In the genomic region with DNA sequence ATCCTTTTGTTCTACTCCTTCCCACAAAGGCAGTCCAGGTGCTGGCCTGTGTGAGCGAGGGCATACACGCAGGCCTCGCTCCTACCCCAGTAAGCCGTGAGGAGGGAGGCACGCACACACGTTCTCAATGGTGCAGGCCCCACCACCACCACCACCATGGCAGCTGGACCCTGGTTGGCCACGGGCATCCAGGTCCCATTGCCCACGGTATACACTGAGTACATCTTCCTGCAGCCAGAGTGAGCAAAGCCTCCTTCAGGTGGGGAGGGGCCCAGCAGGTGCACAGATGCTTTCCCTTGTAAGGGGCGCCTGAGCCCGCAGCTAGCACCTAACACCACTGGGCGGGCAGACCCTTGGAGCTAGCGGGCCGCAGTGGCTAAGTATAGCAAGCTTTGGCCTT, we compare ENCODE assay signal across 37 cellular contexts.
"Had no signal": no experiment of that assay in that cellular context is flagged by ENCODE, and none has a peak within 500 bp of the region (broad histone marks: within the 10 kb centered on the region; RNA-seq: fewer than 3 reads in every experiment).

No MANE protein-coding gene starts in this region.

- H3K4me1 ChIP-seq: adrenal gland, ascending aorta, body of pancreas, breast epithelium had no signal

- H3K4me3 Mint-ChIP-seq: activated naive CD4-positive, alpha-beta T cell treated with anti-CD3 and anti-CD28 coated beads, Interleukin-2, amount 10 ng/mL, durations not matched to agents 7 days and 5 days; activated naive CD4-positive, alpha-beta T cell treated with anti-CD3 and anti-CD28 coated beads, Interleukin-2, amount 50 U/mL, for 24 hours; activated naive CD8-positive, alpha-beta T cell; activated naive CD8-positive, alpha-beta T cell treated with anti-CD3 and anti-CD28 coated beads for 36 hours; activated naive CD8-positive, alpha-beta T cell treated with anti-CD3 and anti-CD28 coated beads, Interleukin-2, amount 10 ng/mL, durations not matched to agents 7 days and 5 days; activated naive CD8-positive, alpha-beta T cell treated with anti-CD3 and anti-CD28 coated beads, Interleukin-2, amount 50 U/mL, for 24 hours; activated T-cell treated with anti-CD3 and anti-CD28 coated beads, Interleukin-2, amount 50 U/mL, for 24 hours; activated T-cell treated with anti-CD3 and anti-CD28 coated beads, Interleukin-2, amount 50 U/mL, for 4 hours; activated T-cell treated with anti-CD3 and anti-CD28 coated beads, Interleukin-2, amount 50 U/mL, for 72 hours; activated T-helper 1 cell treated with anti-CD3 and anti-CD28 coated beads, Interleukin-12 subunit alpha, Interleukin-12 subunit beta, Interleukin-2, Interleukin-4 antibody, amounts not matched to agents 30 ng/mL and 10 ng/mL and 1 ng/mL, durations not matched to agents 14 hours and 24 hours and 36 hours; activated T-helper 17 cell treated with anti-CD3 and anti-CD28 coated beads, Interleukin-2, amount 50 U/mL, for 72 hours; brain; central memory CD8-positive, alpha-beta T cell had no signal

- H3K4me3 ChIP-seq: adrenal gland, ascending aorta, body of pancreas, breast epithelium, cardiac muscle cell had no signal

- H3K9me3 Mint-ChIP-seq: activated naive CD4-positive, alpha-beta T cell treated with anti-CD3 and anti-CD28 coated beads, Interleukin-2, amount 10 ng/mL, durations not matched to agents 7 days and 5 days; activated naive CD4-positive, alpha-beta T cell treated with anti-CD3 and anti-CD28 coated beads, Interleukin-2, amount 50 U/mL, for 24 hours; activated naive CD4-positive, alpha-beta T cell treated with anti-CD3 and anti-CD28 coated beads, Interleukin-2, amount 50 U/mL, for 72 hours; activated naive CD8-positive, alpha-beta T cell treated with anti-CD3 and anti-CD28 coated beads for 36 hours; activated naive CD8-positive, alpha-beta T cell treated with anti-CD3 and anti-CD28 coated beads, Interleukin-2, amount 10 ng/mL, durations not matched to agents 7 days and 5 days; activated naive CD8-positive, alpha-beta T cell treated with anti-CD3 and anti-CD28 coated beads, Interleukin-2, amount 50 U/mL, for 24 hours; activated T-cell treated with anti-CD3 and anti-CD28 coated beads, Interleukin-2, amount 50 U/mL, for 24 hours; activated T-cell treated with anti-CD3 and anti-CD28 coated beads, Interleukin-2, amount 50 U/mL, for 4 hours; activated T-cell treated with anti-CD3 and anti-CD28 coated beads, Interleukin-2, amount 50 U/mL, for 72 hours; activated T-helper 1 cell treated with anti-CD3 and anti-CD28 coated beads, Interleukin-12 subunit alpha, Interleukin-12 subunit beta, Interleukin-2, Interleukin-4 antibody, amounts not matched to agents 30 ng/mL and 10 ng/mL and 1 ng/mL, durations not matched to agents 14 hours and 24 hours and 36 hours; activated T-helper 17 cell treated with anti-CD3 and anti-CD28 coated beads, Interleukin-2, amount 50 U/mL, for 72 hours; activated T-helper 2 cell treated with anti-CD3 and anti-CD28 coated beads, Interferon-gamma antibody, Interleukin-2, Interleukin-4, amounts not matched to agents 10 μg/mL and 5 μg/mL and 100 μg/mL, durations not matched to agents 14 hours and 24 hours and 36 hours; central memory CD8-positive, alpha-beta T cell had no signal

- H3K27me3 ChIP-seq: adrenal gland, ascending aorta, body of pancreas, brain microvascular endothelial cell, breast epithelium, cardiac muscle cell had no signal

- H3K9me3 ChIP-seq: adrenal gland, ascending aorta, body of pancreas, breast epithelium had no signal

- H3K27ac Mint-ChIP-seq: activated naive CD4-positive, alpha-beta T cell treated with anti-CD3 and anti-CD28 coated beads, Interleukin-2, amount 10 ng/mL, durations not matched to agents 7 days and 5 days; activated naive CD4-positive, alpha-beta T cell treated with anti-CD3 and anti-CD28 coated beads, Interleukin-2, amount 50 U/mL, for 24 hours; activated naive CD4-positive, alpha-beta T cell treated with anti-CD3 and anti-CD28 coated beads, Interleukin-2, amount 50 U/mL, for 72 hours; activated naive CD8-positive, alpha-beta T cell; activated naive CD8-positive, alpha-beta T cell treated with anti-CD3 and anti-CD28 coated beads for 36 hours; activated naive CD8-positive, alpha-beta T cell treated with anti-CD3 and anti-CD28 coated beads, Interleukin-2, amount 10 ng/mL, durations not matched to agents 7 days and 5 days; activated naive CD8-positive, alpha-beta T cell treated with anti-CD3 and anti-CD28 coated beads, Interleukin-2, amount 50 U/mL, for 24 hours; activated T-cell treated with anti-CD3 and anti-CD28 coated beads, Interleukin-2, amount 50 U/mL, for 24 hours; activated T-cell treated with anti-CD3 and anti-CD28 coated beads, Interleukin-2, amount 50 U/mL, for 72 hours; activated T-helper 1 cell treated with anti-CD3 and anti-CD28 coated beads, Interleukin-12 subunit alpha, Interleukin-12 subunit beta, Interleukin-2, Interleukin-4 antibody, amounts not matched to agents 30 ng/mL and 10 ng/mL and 1 ng/mL, durations not matched to agents 14 hours and 24 hours and 36 hours; activated T-helper 17 cell treated with anti-CD3 and anti-CD28 coated beads, Interleukin-2, amount 50 U/mL, for 72 hours; activated T-helper 2 cell treated with anti-CD3 and anti-CD28 coated beads, Interferon-gamma antibody, Interleukin-2, Interleukin-4, amounts not matched to agents 10 μg/mL and 5 μg/mL and 100 μg/mL, durations not matched to agents 14 hours and 24 hours and 36 hours; brain had no signal

- H3K36me3 ChIP-seq: adrenal gland, ascending aorta, brain microvascular endothelial cell, breast epithelium, cardiac muscle cell had no signal

- H3K4me1 Mint-ChIP-seq: activated naive CD4-positive, alpha-beta T cell treated with anti-CD3 and anti-CD28 coated beads, Interleukin-2, amount 10 ng/mL, durations not matched to agents 7 days and 5 days; activated naive CD4-positive, alpha-beta T cell treated with anti-CD3 and anti-CD28 coated beads, Interleukin-2, amount 50 U/mL, for 24 hours; activated naive CD8-positive, alpha-beta T cell treated with anti-CD3 and anti-CD28 coated beads for 36 hours; activated naive CD8-positive, alpha-beta T cell treated with anti-CD3 and anti-CD28 coated beads, Interleukin-2, amount 10 ng/mL, durations not matched to agents 7 days and 5 days; activated naive CD8-positive, alpha-beta T cell treated with anti-CD3 and anti-CD28 coated beads, Interleukin-2, amount 50 U/mL, for 24 hours; activated T-helper 17 cell treated with anti-CD3 and anti-CD28 coated beads, Interleukin-2, amount 50 U/mL, for 72 hours; brain; central memory CD8-positive, alpha-beta T cell had no signal

- H3K27ac ChIP-seq: adrenal gland, ascending aorta, body of pancreas, brain microvascular endothelial cell, breast epithelium, cardiac muscle cell had no signal

- DNase-seq: activated effector memory CD4-positive, alpha-beta T cell treated with anti-CD3 and anti-CD28 coated beads, Interleukin-2, amount 50 U/mL, for 16 hours; activated effector memory CD4-positive, alpha-beta T cell treated with Interleukin-2 at 50 U/mL for 16 hours; activated gamma-delta T cell; activated gamma-delta T cell treated with Interleukin-2 at 50 U/mL for 16 hours; activated naive CD4-positive, alpha-beta T cell; activated naive CD4-positive, alpha-beta T cell treated with anti-CD3 and anti-CD28 coated beads, Interleukin-2, amount 10 ng/mL, durations not matched to agents 7 days and 5 days; activated naive CD4-positive, alpha-beta T cell treated with anti-CD3 and anti-CD28 coated beads, Interleukin-2, amount 50 U/mL, for 16 hours; activated naive CD4-positive, alpha-beta T cell treated with Interleukin-2 at 50 U/mL for 16 hours; activated naive CD8-positive, alpha-beta T cell treated with anti-CD3 and anti-CD28 coated beads for 36 hours; activated naive CD8-positive, alpha-beta T cell treated with anti-CD3 and anti-CD28 coated beads, Interleukin-2, amount 10 ng/mL, durations not matched to agents 7 days and 5 days; activated naive CD8-positive, alpha-beta T cell treated with anti-CD3 and anti-CD28 coated beads, Interleukin-2, amount 50 U/mL, for 24 hours; activated T-cell treated with anti-CD3 and anti-CD28 coated beads, Interleukin-2, amount 50 U/mL, for 1 hour; activated T-cell treated with anti-CD3 and anti-CD28 coated beads, Interleukin-2, amount 50 U/mL, for 24 hours; activated T-cell treated with anti-CD3 and anti-CD28 coated beads, Interleukin-2, amount 50 U/mL, for 4 hours; activated T-cell treated with anti-CD3 and anti-CD28 coated beads, Interleukin-2, amount 50 U/mL, for 48 hours; activated T-cell treated with anti-CD3 and anti-CD28 coated beads, Interleukin-2, amount 50 U/mL, for 72 hours; adrenal gland; amniotic stem cell; amygdala; anterior cingulate cortex; aorta; body of pancreas; brain microvascular endothelial cell; caudate nucleus; central memory CD4-positive, alpha-beta T cell; cerebellar nuclear complex had no signal

- H3K36me3 Mint-ChIP-seq: activated naive CD4-positive, alpha-beta T cell treated with anti-CD3 and anti-CD28 coated beads, Interleukin-2, amount 10 ng/mL, durations not matched to agents 7 days and 5 days; activated naive CD4-positive, alpha-beta T cell treated with anti-CD3 and anti-CD28 coated beads, Interleukin-2, amount 50 U/mL, for 24 hours; activated naive CD4-positive, alpha-beta T cell treated with anti-CD3 and anti-CD28 coated beads, Interleukin-2, amount 50 U/mL, for 72 hours; activated naive CD8-positive, alpha-beta T cell; activated naive CD8-positive, alpha-beta T cell treated with anti-CD3 and anti-CD28 coated beads for 36 hours; activated naive CD8-positive, alpha-beta T cell treated with anti-CD3 and anti-CD28 coated beads, Interleukin-2, amount 10 ng/mL, durations not matched to agents 7 days and 5 days; brain had no signal

- ATAC-seq: activated naive CD4-positive, alpha-beta T cell treated with anti-CD3 and anti-CD28 coated beads, Interleukin-2, amount 50 U/mL, for 72 hours; activated naive CD8-positive, alpha-beta T cell treated with anti-CD3 and anti-CD28 coated beads, Interleukin-2, amount 50 U/mL, for 24 hours; activated T-cell treated with anti-CD3 and anti-CD28 coated beads, Interleukin-2, amount 50 U/mL, for 4 hours; activated T-cell treated with anti-CD3 and anti-CD28 coated beads, Interleukin-2, amount 50 U/mL, for 72 hours; activated T-helper 17 cell treated with anti-CD3 and anti-CD28 coated beads, Interleukin-2, amount 50 U/mL, for 72 hours; body of pancreas had no signal

- H3K27me3 Mint-ChIP-seq: activated naive CD4-positive, alpha-beta T cell treated with anti-CD3 and anti-CD28 coated beads, Interleukin-2, amount 10 ng/mL, durations not matched to agents 7 days and 5 days; activated naive CD8-positive, alpha-beta T cell treated with anti-CD3 and anti-CD28 coated beads for 36 hours; activated naive CD8-positive, alpha-beta T cell treated with anti-CD3 and anti-CD28 coated beads, Interleukin-2, amount 10 ng/mL, durations not matched to agents 7 days and 5 days; central memory CD8-positive, alpha-beta T cell had no signal
